Comparison of ENCODE assay signal across 3 cellular contexts in genomic region chr14:69497866-69498265, GRCh38. TPM values are rescaled to one million over a fixed set of nuclear protein-coding genes. Genes with fewer than 3 reads are reported as not detected.
"Had no signal": no experiment of that assay in that cellular context is flagged by ENCODE, and none has a peak within 500 bp of the region (broad histone marks: within the 10 kb centered on the region; RNA-seq: fewer than 3 reads in every experiment).

No MANE protein-coding gene starts in this region.

RNA-seq across cellular contexts. Expression of gene PLEKHD1, which starts 13.3 kb away (rescaled TPM):
- total RNA-seq: activated naive CD4-positive, alpha-beta T cell treated with anti-CD3 and anti-CD28 coated beads for 36 hours; activated T-helper 1 cell treated with anti-CD3 and anti-CD28 coated beads, Interleukin-12 subunit alpha, Interleukin-12 subunit beta, Interleukin-2, Interleukin-4 antibody, amounts not matched to agents 30 ng/mL and 10 ng/mL and 1 ng/mL, durations not matched to agents 14 hours and 24 hours and 36 hours; ascending aorta had no signal
